14 cellular contexts compared by ENCODE assay signal in genomic region chr5:139634541-139634940, GRCh38. TPM values are rescaled to one million over a fixed set of nuclear protein-coding genes. Genes with fewer than 3 reads are reported as not detected.
DNase-seq lines count a peak whose midpoint lies in the region; ATAC-seq and TF ChIP-seq lines count a peak whose summit lies in the region.
"Had no signal": no experiment of that assay in that cellular context is flagged by ENCODE, and none has a peak within 500 bp of the region (broad histone marks: within the 10 kb centered on the region; RNA-seq: fewer than 3 reads in every experiment).

No MANE protein-coding gene starts in this region.

- intact Hi-C loops in natural killer cell (cut with micrococcal nuclease): loop anchor here (10.0 kb wide), 1 partner anchor 210 kb away; no protein-coding TSS in a partner anchor

- WGBS in SK-N-SH (ENCODE audit: low lambda C conversion rate): 100% methylated on average over 1 of the region's 3 CpGs

- H3K9ac ChIP-seq in SK-N-SH: no peak overlapping the region

- peaks cover 59% of the 10 kb centered on the region for H3F3A ChIP-seq in SK-N-SH (replicated peaks; ENCODE audit: insufficient read depth)

- no peaks in the 10 kb centered on the region for H3K9me2 ChIP-seq in SK-N-SH

- H3K36me3 ChIP-seq in SK-N-SH (replicated peaks in 1 of 2; ENCODE audit: control insufficient read depth in 1 of 2, insufficient read depth in 2 of 2, low read length in 1 of 2): peaks cover 6 to 7% of the 10 kb centered on the region in 2 experiments
- H3K36me3 ChIP-seq in effector memory CD4-positive, alpha-beta T cell (ENCODE audit: control insufficient read depth, insufficient read depth, low read length): peaks cover 4% of the 10 kb centered on the region

- peaks cover 28% of the 10 kb centered on the region; the same call in 1 of the 2 replicates for H3K79me2 ChIP-seq in SK-N-SH (ENCODE audit: insufficient read depth)

- peak overlapping the region in 1 of 2 experiments; percentile 16; a peak in 1 of 4 replicates for H3K27ac ChIP-seq in SK-N-SH (ENCODE audit: low read depth in 2 of 2, low read length in 1 of 2)
- H3K27ac ChIP-seq in effector memory CD4-positive, alpha-beta T cell (ENCODE audit: insufficient read depth, low read length, poor library complexity, severe bottlenecking): no peak overlapping the region

- peaks cover 4% of the 10 kb centered on the region for H4K20me1 ChIP-seq in SK-N-SH (ENCODE audit: insufficient read depth)

- peaks cover 40 to 54% of the 10 kb centered on the region in 2 experiments for H3K4me1 ChIP-seq in SK-N-SH (ENCODE audit: control insufficient read depth in 1 of 2, insufficient read depth in 2 of 2, low read depth in 1 of 2, low read length in 1 of 2)
- H3K4me1 ChIP-seq in effector memory CD4-positive, alpha-beta T cell (ENCODE audit: control insufficient read depth, insufficient read depth, low read length, poor library complexity, severe bottlenecking): peaks cover 22% of the 10 kb centered on the region

- peaks cover 11% of the 10 kb centered on the region for H3K36me3 Mint-ChIP-seq in stimulated activated naive CD8-positive, alpha-beta T cell treated with anti-CD3 and anti-CD28 coated beads, Interleukin-15, Interleukin-2, amounts not matched to agents 100 ng/mL and 50 ng/mL, for 24 hours (ENCODE audit: low read depth)
- H3K36me3 Mint-ChIP-seq in activated naive CD8-positive, alpha-beta T cell treated with anti-CD3 and anti-CD28 coated beads for 36 hours: peaks cover 3% of the 10 kb centered on the region
- no peaks in the 10 kb centered on the region for H3K36me3 Mint-ChIP-seq in natural killer cell

- TF ChIP-seq EP300 in SK-N-SH (IDR thresholded peaks at IDR 0.05; ENCODE audit: borderline replicate concordance in 1 of 2, low read depth in 1 of 2, low read length in 1 of 2): no peak

- no peak overlapping the region for H3K4me3 ChIP-seq in SK-N-SH (ENCODE audit: low read depth in 2 of 2, low read length in 1 of 2)
- H3K4me3 ChIP-seq in effector memory CD4-positive, alpha-beta T cell (ENCODE audit: insufficient read depth, low read depth, low read length, poor library complexity, severe bottlenecking): no peak overlapping the region
- H3K4me3 ChIP-seq: body of pancreas, tibial nerve had no signal

- DNase-seq in stimulated activated naive CD8-positive, alpha-beta T cell treated with anti-CD3 and anti-CD28 coated beads, Interleukin-15, Interleukin-2, amounts not matched to agents 100 U/mL and 50 U/mL, for 24 hours: no peak
- no peak for DNase-seq in activated naive CD8-positive, alpha-beta T cell treated with anti-CD3 and anti-CD28 coated beads for 36 hours
- DNase-seq in natural killer cell (no peak), SK-N-SH (no peak)
- no peak for DNase-seq in effector memory CD4-positive, alpha-beta T cell
- DNase-seq: body of pancreas, NCI-H2081 treated with DMSO at 0.1 percent for 48 hours, NCI-H69, T-helper 2 cell had no signal

- POLR2A ChIA-PET in SK-N-SH (lab: Yijun Ruan, JAX): interaction anchor here (1.0 to 5.6 kb wide), 6 partner anchors 26 to 131 kb away, joined by 3 to 23 read pairs (median 4); partner anchors contain the start of gene UBE2D2

- no peaks in the 10 kb centered on the region for H3K9me3 Mint-ChIP-seq in stimulated activated naive CD8-positive, alpha-beta T cell treated with anti-CD3 and anti-CD28 coated beads, Interleukin-15, Interleukin-2, amounts not matched to agents 100 ng/mL and 50 ng/mL, for 24 hours
- H3K9me3 Mint-ChIP-seq in activated naive CD8-positive, alpha-beta T cell treated with anti-CD3 and anti-CD28 coated beads for 36 hours: no peaks in the 10 kb centered on the region
- no peaks in the 10 kb centered on the region for H3K9me3 Mint-ChIP-seq in natural killer cell

- no peak overlapping the region for H2AFZ ChIP-seq in SK-N-SH (ENCODE audit: low read depth)

- CTCF ChIA-PET in SK-N-SH (lab: Yijun Ruan, JAX): interaction anchor here (1.0 to 22.4 kb wide), 23 partner anchors 13 to 335 kb away, joined by 3 to 627 read pairs (median 12); partner anchors contain the start of genes CXXC5 and UBE2D2

- H3K4me1 Mint-ChIP-seq in stimulated activated naive CD8-positive, alpha-beta T cell treated with anti-CD3 and anti-CD28 coated beads, Interleukin-15, Interleukin-2, amounts not matched to agents 100 ng/mL and 50 ng/mL, for 24 hours (ENCODE audit: low read depth): peaks cover 46% of the 10 kb centered on the region
- peaks cover 39% of the 10 kb centered on the region for H3K4me1 Mint-ChIP-seq in activated naive CD8-positive, alpha-beta T cell treated with anti-CD3 and anti-CD28 coated beads for 36 hours
- H3K4me1 Mint-ChIP-seq in natural killer cell: peaks cover 44 to 52% of the 10 kb centered on the region in 2 donors

- no peak overlapping the region for H3K27ac Mint-ChIP-seq in stimulated activated naive CD8-positive, alpha-beta T cell treated with anti-CD3 and anti-CD28 coated beads, Interleukin-15, Interleukin-2, amounts not matched to agents 100 ng/mL and 50 ng/mL, for 24 hours
- H3K27ac Mint-ChIP-seq in activated naive CD8-positive, alpha-beta T cell treated with anti-CD3 and anti-CD28 coated beads for 36 hours: peak overlapping the region; percentile 43
- peak overlapping the region; percentile 98 for H3K27ac Mint-ChIP-seq in natural killer cell

- no peaks in the 10 kb centered on the region for H3K27me3 ChIP-seq in SK-N-SH (ENCODE audit: insufficient read depth)
- H3K27me3 ChIP-seq in effector memory CD4-positive, alpha-beta T cell (replicated peaks; ENCODE audit: control insufficient read depth, insufficient read depth, low read length, poor library complexity, severe bottlenecking): no peaks in the 10 kb centered on the region
- H3K27me3 ChIP-seq: body of pancreas, tibial nerve had no signal

- H3K27me3 Mint-ChIP-seq in stimulated activated naive CD8-positive, alpha-beta T cell treated with anti-CD3 and anti-CD28 coated beads, Interleukin-15, Interleukin-2, amounts not matched to agents 100 ng/mL and 50 ng/mL, for 24 hours: no peaks in the 10 kb centered on the region
- no peaks in the 10 kb centered on the region for H3K27me3 Mint-ChIP-seq in activated naive CD8-positive, alpha-beta T cell treated with anti-CD3 and anti-CD28 coated beads for 36 hours
- H3K27me3 Mint-ChIP-seq in natural killer cell (ENCODE audit: low read depth in 2 of 2): no peaks in the 10 kb centered on the region

- no peak for ATAC-seq in stimulated activated naive CD8-positive, alpha-beta T cell treated with anti-CD3 and anti-CD28 coated beads, Interleukin-15, Interleukin-2, amounts not matched to agents 100 U/mL and 50 U/mL, for 24 hours
- ATAC-seq in natural killer cell: no peak
- ATAC-seq in HG02970 (IDR thresholded peaks at IDR 0.05; ENCODE audit: low FRiP score, unreplicated experiment): no peak
- ATAC-seq in GM21737 (IDR thresholded peaks at IDR 0.05; ENCODE audit: unreplicated experiment): no peak
- ATAC-seq: body of pancreas, left lobe of liver had no signal

- TF ChIP-seq CTCF in natural killer cell (IDR thresholded peaks at IDR 0.05) (no peak), SK-N-SH (IDR thresholded peaks at IDR 0.05) (no peak)

- H3K4me3 Mint-ChIP-seq in stimulated activated naive CD8-positive, alpha-beta T cell treated with anti-CD3 and anti-CD28 coated beads, Interleukin-15, Interleukin-2, amounts not matched to agents 100 ng/mL and 50 ng/mL, for 24 hours: peak overlapping the region; percentile 24
- H3K4me3 Mint-ChIP-seq in activated naive CD8-positive, alpha-beta T cell treated with anti-CD3 and anti-CD28 coated beads for 36 hours: no peak overlapping the region
- H3K4me3 Mint-ChIP-seq in natural killer cell: no peak overlapping the region

- TF ChIP-seq RAD21 in SK-N-SH (IDR thresholded peaks at IDR 0.05; ENCODE audit: low read length): no peak

- no peak overlapping the region for H3K4me2 ChIP-seq in SK-N-SH

- no peaks in the 10 kb centered on the region for H3K9me3 ChIP-seq in SK-N-SH
- H3K9me3 ChIP-seq in effector memory CD4-positive, alpha-beta T cell (ENCODE audit: control insufficient read depth, low read length): no peaks in the 10 kb centered on the region
- H3K9me3 ChIP-seq: body of pancreas, tibial nerve had no signal

TF ChIP-seq in SK-N-SH, 30 proteins besides CTCF, POLR2A, EP300 and RAD21 (continues in another document):
- TF ChIP-seq, protein P1, sequence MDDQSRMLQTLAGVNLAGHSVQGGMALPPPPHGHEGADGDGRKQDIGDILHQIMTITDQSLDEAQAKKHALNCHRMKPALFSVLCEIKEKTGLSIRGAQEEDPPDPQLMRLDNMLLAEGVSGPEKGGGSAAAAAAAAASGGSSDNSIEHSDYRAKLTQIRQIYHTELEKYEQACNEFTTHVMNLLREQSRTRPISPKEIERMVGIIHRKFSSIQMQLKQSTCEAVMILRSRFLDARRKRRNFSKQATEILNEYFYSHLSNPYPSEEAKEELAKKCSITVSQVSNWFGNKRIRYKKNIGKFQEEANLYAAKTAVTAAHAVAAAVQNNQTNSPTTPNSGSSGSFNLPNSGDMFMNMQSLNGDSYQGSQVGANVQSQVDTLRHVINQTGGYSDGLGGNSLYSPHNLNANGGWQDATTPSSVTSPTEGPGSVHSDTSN (IDR thresholded peaks at IDR 0.05): no peak
- TF ChIP-seq IRF3 (IDR thresholded peaks at IDR 0.05; ENCODE audit: low read depth, low read length) (no peak), FOSL2 (IDR thresholded peaks at IDR 0.05; ENCODE audit: borderline replicate concordance, low read depth) (no peak), YY1 (IDR thresholded peaks at IDR 0.05; ENCODE audit: low read depth) (no peak), JUND (IDR thresholded peaks at IDR 0.05) (no peak), TEAD4 (IDR thresholded peaks at IDR 0.05; ENCODE audit: borderline replicate concordance, insufficient read depth) (no peak)

RNA-seq across cellular contexts. Expression of gene CXXC5, which starts 13.6 kb away (rescaled TPM):
- total RNA-seq in activated naive CD8-positive, alpha-beta T cell treated with anti-CD3 and anti-CD28 coated beads for 36 hours: 1 to 10 TPM; 1.3 to 2.0 TPM
- total RNA-seq in natural killer cell: 100 to 1,000 TPM in 1 of 3 donors, 10 to 100 TPM in 2; 75.6 to 124 (median 84.8) TPM
- 47.4 and 52.9 TPM in 2 replicates for polyA plus RNA-seq in SK-N-SH (2012; rRNA removed)
- polyA plus RNA-seq in SK-N-SH (2012; cell fraction: cytosol; rRNA removed): 32.6 and 46.5 TPM in 2 replicates
- polyA plus RNA-seq in SK-N-SH (2012; cell fraction: nucleus; rRNA removed): 35.1 and 38.6 TPM in 2 replicates

Comparison
In these comparisons a context has a peak if more than half of its experiments do, and no peak if none do; other contexts are left out.
1. RNA of gene CXXC5, which starts 13.6 kb away (total RNA-seq): 75.6 to 124 TPM in natural killer cell; 1.3 to 2.0 TPM in activated naive CD8-positive, alpha-beta T cell treated with anti-CD3 and anti-CD28 coated beads for 36 hours; every median in the first group is over 10 times any median in the second.